ENCODE assay signal across 14 cellular contexts in the genomic region with DNA sequence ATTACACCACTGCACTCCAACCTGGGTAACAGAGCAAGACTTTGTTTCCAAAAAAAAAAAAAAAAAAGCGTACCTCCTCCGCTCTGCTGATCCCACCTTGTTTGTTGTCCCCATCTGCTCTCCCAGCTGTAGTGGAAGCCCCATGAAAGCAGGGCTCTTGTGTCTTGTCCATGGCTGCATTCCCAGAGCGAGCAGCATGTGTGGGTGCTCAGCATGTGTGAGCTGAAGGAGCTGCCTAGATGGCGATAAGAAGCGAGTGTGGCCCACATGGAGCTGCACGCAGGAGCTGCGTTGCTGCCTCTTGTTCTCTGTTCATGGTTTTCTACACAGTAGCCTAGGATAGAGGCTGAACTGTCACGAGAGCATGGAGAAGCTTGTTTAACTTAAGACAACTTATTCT. TPM values are rescaled to one million over a fixed set of nuclear protein-coding genes. Genes with fewer than 3 reads are reported as not detected.
A peak's percentile ranks its signal among the peaks of the same experiment; 100 is the strongest.
DNase-seq lines count a peak whose midpoint lies in the region; ATAC-seq and TF ChIP-seq lines count a peak whose summit lies in the region.
"Had no signal": no experiment of that assay in that cellular context is flagged by ENCODE, and none has a peak within 500 bp of the region (broad histone marks: within the 10 kb centered on the region; RNA-seq: fewer than 3 reads in every experiment).

No MANE protein-coding gene starts in this region.

- no peaks in the 10 kb centered on the region for H3K9me3 Mint-ChIP-seq in activated naive CD8-positive, alpha-beta T cell treated with anti-CD3 and anti-CD28 coated beads, Interleukin-2, amount 10 ng/mL, durations not matched to agents 7 days and 5 days
- no peaks in the 10 kb centered on the region for H3K9me3 Mint-ChIP-seq in activated naive CD8-positive, alpha-beta T cell treated with anti-CD3 and anti-CD28 coated beads for 36 hours
- H3K9me3 Mint-ChIP-seq in activated CD4-positive, alpha-beta memory T cell treated with anti-CD3 and anti-CD28 coated beads, Interleukin-2, amount 10 ng/mL, durations not matched to agents 7 days and 5 days: no peaks in the 10 kb centered on the region
- H3K9me3 Mint-ChIP-seq: CD4-positive, alpha-beta T cell had no signal

- no peak for DNase-seq in activated naive CD8-positive, alpha-beta T cell treated with anti-CD3 and anti-CD28 coated beads, Interleukin-2, amount 10 ng/mL, durations not matched to agents 7 days and 5 days
- no peak for DNase-seq in activated naive CD8-positive, alpha-beta T cell treated with anti-CD3 and anti-CD28 coated beads for 36 hours
- no peak for DNase-seq in IMR-90
- peak; percentile 48 to 73 for DNase-seq in erythroblast (lab: John Stamatoyannopoulos, UW)
- peak; percentile 48 to 56 for DNase-seq in thyroid gland
- no peak for DNase-seq in activated CD4-positive, alpha-beta memory T cell treated with anti-CD3 and anti-CD28 coated beads, Interleukin-2, amount 10 ng/mL, durations not matched to agents 7 days and 5 days
- DNase-seq in stimulated activated CD4-positive, alpha-beta T cell treated with anti-CD3 and anti-CD28 coated beads, Interleukin-15, amount 100 ng/mL, for 24 hours: no peak
- DNase-seq: CD4-positive, alpha-beta T cell; KG1; NCI-H1092; NCI-H345; NCI-H748 treated with DMSO at 0.1 percent for 48 hours; Peyer's patch had no signal

- H3K9me1 ChIP-seq in IMR-90 (ENCODE audit: insufficient read depth, low read length): peaks cover 30% of the 10 kb centered on the region

- no peak overlapping the region for H4K5ac ChIP-seq in IMR-90 (ENCODE audit: low read depth, low read length)

- in situ Hi-C loops in IMR-90 (cut with MboI; ENCODE audit: low sequenced_read_pairs): no loop called here

- no peak overlapping the region for H3K4ac ChIP-seq in IMR-90 (ENCODE audit: low read depth, low read length)

- TF ChIP-seq CTCF in IMR-90 (conservative IDR thresholded peaks at IDR 0.05; ENCODE audit: low read depth, low read length): no peak
- TF ChIP-seq CTCF in thyroid gland (IDR thresholded peaks at IDR 0.05): no peak

- H3K56ac ChIP-seq in IMR-90 (ENCODE audit: extremely low read depth, insufficient read depth, low read length): no peak overlapping the region

- dilution Hi-C loops in IMR-90 (cut with HindIII; ENCODE audit: low sequenced_read_pairs, unreplicated experiment): no loop called here

- H3K79me1 ChIP-seq in IMR-90 (ENCODE audit: low read depth in 1 of 2, low read length in 2 of 2): peaks cover 0 to 26% of the 10 kb centered on the region in 2 experiments; a peak in 2 of 4 replicates

- H3K4me3 ChIP-seq in IMR-90 (ENCODE audit: insufficient read depth, low read depth, low read length) (no peak overlapping the region), thyroid gland (replicated peaks in 1 of 3) (no peak overlapping the region)
- H3K4me3 ChIP-seq: Peyer's patch had no signal

- H3K23ac ChIP-seq in IMR-90 (ENCODE audit: low read depth, low read length): no peak overlapping the region

- H3K4me1 Mint-ChIP-seq in activated naive CD8-positive, alpha-beta T cell treated with anti-CD3 and anti-CD28 coated beads, Interleukin-2, amount 10 ng/mL, durations not matched to agents 7 days and 5 days: peaks cover 49% of the 10 kb centered on the region
- peaks cover 17% of the 10 kb centered on the region for H3K4me1 Mint-ChIP-seq in activated naive CD8-positive, alpha-beta T cell treated with anti-CD3 and anti-CD28 coated beads for 36 hours
- H3K4me1 Mint-ChIP-seq in activated CD4-positive, alpha-beta memory T cell treated with anti-CD3 and anti-CD28 coated beads, Interleukin-2, amount 10 ng/mL, durations not matched to agents 7 days and 5 days: peaks cover 60% of the 10 kb centered on the region

- peak overlapping the region in 1 of 2 experiments; percentile 40; a peak in 1 of 4 replicates for H4K8ac ChIP-seq in IMR-90 (ENCODE audit: low read depth in 2 of 2, low read length in 2 of 2)

- BruUV-seq in IMR-90 (replicated peaks; lab: Mats Ljungman, UMichigan): no TSS peak

- no peak for TF ChIP-seq POLR2A in IMR-90 (IDR thresholded peaks at IDR 0.05; ENCODE audit: low read depth, low read length)
- TF ChIP-seq POLR2A in erythroblast (IDR thresholded peaks at IDR 0.05; ENCODE audit: low read length): no peak
- peak in 1 of 2 donors; percentile 15 for TF ChIP-seq POLR2A in thyroid gland (IDR thresholded peaks at IDR 0.05)

- no peak overlapping the region for H2AFZ ChIP-seq in IMR-90 (replicated peaks; ENCODE audit: low read length, poor library complexity)

- peak overlapping the region; percentile 9 for H3K27ac Mint-ChIP-seq in activated naive CD8-positive, alpha-beta T cell treated with anti-CD3 and anti-CD28 coated beads, Interleukin-2, amount 10 ng/mL, durations not matched to agents 7 days and 5 days
- no peak overlapping the region for H3K27ac Mint-ChIP-seq in activated naive CD8-positive, alpha-beta T cell treated with anti-CD3 and anti-CD28 coated beads for 36 hours
- H3K27ac Mint-ChIP-seq in activated CD4-positive, alpha-beta memory T cell treated with anti-CD3 and anti-CD28 coated beads, Interleukin-2, amount 10 ng/mL, durations not matched to agents 7 days and 5 days: no peak overlapping the region
- H3K27ac Mint-ChIP-seq: B cell; CD4-positive, alpha-beta T cell had no signal

- H3K9me3 ChIP-seq in IMR-90 (ENCODE audit: control insufficient read depth, insufficient read depth, low read length) (no peaks in the 10 kb centered on the region), thyroid gland (no peaks in the 10 kb centered on the region)
- H3K9me3 ChIP-seq: Peyer's patch had no signal

- no peak overlapping the region for H2AK9ac ChIP-seq in IMR-90 (replicated peaks; ENCODE audit: low read depth, low read length, poor library complexity)

- H2BK20ac ChIP-seq in IMR-90 (ENCODE audit: low read depth, low read length): no peak overlapping the region

- no peak overlapping the region for H3K4me3 Mint-ChIP-seq in activated naive CD8-positive, alpha-beta T cell treated with anti-CD3 and anti-CD28 coated beads, Interleukin-2, amount 10 ng/mL, durations not matched to agents 7 days and 5 days
- no peak overlapping the region for H3K4me3 Mint-ChIP-seq in activated naive CD8-positive, alpha-beta T cell treated with anti-CD3 and anti-CD28 coated beads for 36 hours
- H3K4me3 Mint-ChIP-seq in activated CD4-positive, alpha-beta memory T cell treated with anti-CD3 and anti-CD28 coated beads, Interleukin-2, amount 10 ng/mL, durations not matched to agents 7 days and 5 days: no peak overlapping the region
- H3K4me3 Mint-ChIP-seq: B cell; CD4-positive, alpha-beta T cell had no signal

- peaks cover 80% of the 10 kb centered on the region for H4K20me1 ChIP-seq in IMR-90 (ENCODE audit: insufficient read depth, low read length)

- no peak for ATAC-seq in activated naive CD8-positive, alpha-beta T cell treated with anti-CD3 and anti-CD28 coated beads, Interleukin-2, amount 10 ng/mL, durations not matched to agents 7 days and 5 days (ENCODE audit: low read depth)
- no peak for ATAC-seq in IMR-90 (ENCODE audit: low read depth)

- intact Hi-C loops in IMR-90 (cut with micrococcal nuclease) (no loop called here), thyroid gland (cut with DNase I) (no loop called here)

- no peaks in the 10 kb centered on the region for H3K36me3 ChIP-seq in IMR-90 (ENCODE audit: control insufficient read depth, insufficient read depth, low read length)
- no peaks in the 10 kb centered on the region for H3K36me3 ChIP-seq in thyroid gland
- H3K36me3 ChIP-seq: Peyer's patch had no signal

- no peak overlapping the region for H2BK120ac ChIP-seq in IMR-90 (ENCODE audit: low read depth, low read length)

- H3K27me3 ChIP-seq in IMR-90 (ENCODE audit: control insufficient read depth, insufficient read depth, low read length): no peaks in the 10 kb centered on the region
- no peaks in the 10 kb centered on the region for H3K27me3 ChIP-seq in thyroid gland
- H3K27me3 ChIP-seq: Peyer's patch had no signal

- H4K91ac ChIP-seq in IMR-90 (ENCODE audit: insufficient read depth, low read depth, low read length): no peak overlapping the region

- TF ChIP-seq RAD21 in IMR-90 (IDR thresholded peaks at IDR 0.05; ENCODE audit: low read length): no peak

- peaks cover 31% of the 10 kb centered on the region for H3K36me3 Mint-ChIP-seq in activated naive CD8-positive, alpha-beta T cell treated with anti-CD3 and anti-CD28 coated beads, Interleukin-2, amount 10 ng/mL, durations not matched to agents 7 days and 5 days
- peaks cover 40% of the 10 kb centered on the region for H3K36me3 Mint-ChIP-seq in activated naive CD8-positive, alpha-beta T cell treated with anti-CD3 and anti-CD28 coated beads for 36 hours
- peaks cover 42% of the 10 kb centered on the region for H3K36me3 Mint-ChIP-seq in activated CD4-positive, alpha-beta memory T cell treated with anti-CD3 and anti-CD28 coated beads, Interleukin-2, amount 10 ng/mL, durations not matched to agents 7 days and 5 days (ENCODE audit: low read depth)

- H3K14ac ChIP-seq in IMR-90 (replicated peaks; ENCODE audit: low read depth, low read length): 0 out of 2 replicates have a peak overlapping the region, but pooled peaks have one; percentile 19

- H2BK5ac ChIP-seq in IMR-90 (ENCODE audit: low read depth, low read length, poor library complexity, severe bottlenecking): no peak overlapping the region

- no peak overlapping the region for H2AK5ac ChIP-seq in IMR-90 (ENCODE audit: low read depth, low read length)

- CTCF ChIA-PET in IMR-90 (lab: Yijun Ruan, JAX): interaction anchor here (0.5 kb wide), 1 partner anchor 56 kb away, joined by 5 read pairs; no protein-coding TSS in a partner anchor
- CTCF ChIA-PET in activated CD4-positive, alpha-beta memory T cell treated with anti-CD3 and anti-CD28 coated beads, Interleukin-2, amount 10 ng/mL, durations not matched to agents 7 days and 5 days (lab: Charles Lee): interaction anchor here (0.7 to 1.8 kb wide), 4 partner anchors 15 to 99 kb away, joined by 3 to 7 read pairs (median 6); no protein-coding TSS in a partner anchor

- POLR2A ChIA-PET in activated naive CD8-positive, alpha-beta T cell treated with anti-CD3 and anti-CD28 coated beads, Interleukin-2, amount 10 ng/mL, durations not matched to agents 7 days and 5 days (lab: Charles Lee): interaction anchor here (0.6 to 1.2 kb wide), 2 partner anchors 10 to 21 kb away, joined by 3 to 5 read pairs; no protein-coding TSS in a partner anchor
- POLR2A ChIA-PET in IMR-90 (lab: Charles Lee; ENCODE audit: unreplicated experiment): interaction anchor here (0.7 kb wide), 1 partner anchor 297 kb away, joined by 16 read pairs; no protein-coding TSS in a partner anchor
- POLR2A ChIA-PET in activated CD4-positive, alpha-beta memory T cell treated with anti-CD3 and anti-CD28 coated beads, Interleukin-2, amount 10 ng/mL, durations not matched to agents 7 days and 5 days (lab: Charles Lee): interaction anchor here (0.6 to 2.2 kb wide), 4 partner anchors 10 to 194 kb away, joined by 4 to 14 read pairs (median 6); partner anchors contain the start of gene NSD2

- H3K27ac ChIP-seq in IMR-90 (ENCODE audit: insufficient read depth, low read length) (no peak overlapping the region), thyroid gland (peak overlapping the region in 1 of 3 donors; percentile 6)
- H3K27ac ChIP-seq: Peyer's patch had no signal

- H3K4me1 ChIP-seq in IMR-90 (ENCODE audit: control insufficient read depth, insufficient read depth, low read length) (peaks cover 15% of the 10 kb centered on the region), thyroid gland (peaks cover 31 to 37% of the 10 kb centered on the region in 2 donors)

- no peak overlapping the region for H3K9ac ChIP-seq in IMR-90 (ENCODE audit: low read depth, low read length)

- H3K27me3 Mint-ChIP-seq in activated naive CD8-positive, alpha-beta T cell treated with anti-CD3 and anti-CD28 coated beads, Interleukin-2, amount 10 ng/mL, durations not matched to agents 7 days and 5 days: no peaks in the 10 kb centered on the region
- no peaks in the 10 kb centered on the region for H3K27me3 Mint-ChIP-seq in activated naive CD8-positive, alpha-beta T cell treated with anti-CD3 and anti-CD28 coated beads for 36 hours
- no peaks in the 10 kb centered on the region for H3K27me3 Mint-ChIP-seq in activated CD4-positive, alpha-beta memory T cell treated with anti-CD3 and anti-CD28 coated beads, Interleukin-2, amount 10 ng/mL, durations not matched to agents 7 days and 5 days
- H3K27me3 Mint-ChIP-seq: B cell; CD4-positive, alpha-beta T cell had no signal

- no peak overlapping the region for H3K18ac ChIP-seq in IMR-90 (ENCODE audit: low read depth, low read length)

- no peak overlapping the region for H3K4me2 ChIP-seq in IMR-90 (ENCODE audit: low read depth, low read length)

- 83% methylated on average over 3 of the region's 8 CpGs; no CpG with 5 or more reads in 1 of the 2 experiments for WGBS in IMR-90 (ENCODE audit: extremely low coverage in 2 of 2, insufficient read length in 1 of 2), 2 experiments
- 54 to 59% methylated on average over 8 of the region's 8 CpGs for WGBS in thyroid gland, 2 donors

- no peak overlapping the region for H2BK15ac ChIP-seq in IMR-90 (ENCODE audit: low read depth, low read length)

RNA-seq across cellular contexts. Expression of gene NSD2, which starts 12.4 kb away (rescaled TPM):
- total RNA-seq in activated naive CD8-positive, alpha-beta T cell treated with anti-CD3 and anti-CD28 coated beads, Interleukin-2, amount 10 ng/mL, durations not matched to agents 7 days and 5 days: 100 to 1,000 TPM; 218 to 231 TPM
- total RNA-seq in activated naive CD8-positive, alpha-beta T cell treated with anti-CD3 and anti-CD28 coated beads for 36 hours: 100 to 1,000 TPM; 181 to 184 TPM
- 62.2 and 68.1 TPM in 2 replicates for total RNA-seq in IMR-90 (2012; rRNA removed)
- 29.4 and 35.9 TPM in 2 replicates for polyA plus RNA-seq in IMR-90 (2012; rRNA removed)
- polyA plus RNA-seq in IMR-90 (2012; cell fraction: cytosol; rRNA removed): 16.7 and 21.3 TPM in 2 replicates
- 73.1 and 75.4 TPM in 2 replicates for polyA plus RNA-seq in IMR-90 (2012; cell fraction: nucleus; rRNA removed; ENCODE audit: low replicate concordance)
- 10 to 100 TPM; 30.9 to 63.7 (median 40.3) TPM for total RNA-seq in thyroid gland
- total RNA-seq in activated CD4-positive, alpha-beta memory T cell treated with anti-CD3 and anti-CD28 coated beads, Interleukin-2, amount 10 ng/mL, durations not matched to agents 7 days and 5 days: 100 to 1,000 TPM; 235 to 248 TPM

RNA-seq across cellular contexts. Expression of gene LETM1, which starts 27.6 kb away (rescaled TPM):
- 10 to 100 TPM; 44.0 to 45.8 TPM for total RNA-seq in activated naive CD8-positive, alpha-beta T cell treated with anti-CD3 and anti-CD28 coated beads, Interleukin-2, amount 10 ng/mL, durations not matched to agents 7 days and 5 days
- total RNA-seq in activated naive CD8-positive, alpha-beta T cell treated with anti-CD3 and anti-CD28 coated beads for 36 hours: 10 to 100 TPM; 76.6 to 77.3 TPM
- 49.3 and 68.0 TPM in 2 replicates for total RNA-seq in IMR-90 (2012; rRNA removed)
- polyA plus RNA-seq in IMR-90 (2012; rRNA removed): 25.0 and 28.2 TPM in 2 replicates
- 14.8 and 16.4 TPM in 2 replicates for polyA plus RNA-seq in IMR-90 (2012; cell fraction: cytosol; rRNA removed)
- polyA plus RNA-seq in IMR-90 (2012; cell fraction: nucleus; rRNA removed; ENCODE audit: low replicate concordance): 60.7 and 127 TPM in 2 replicates
- 10 to 100 TPM; 30.1 to 58.4 (median 49.0) TPM for total RNA-seq in thyroid gland
- 10 to 100 TPM; 36.6 to 39.3 TPM for total RNA-seq in activated CD4-positive, alpha-beta memory T cell treated with anti-CD3 and anti-CD28 coated beads, Interleukin-2, amount 10 ng/mL, durations not matched to agents 7 days and 5 days

Comparison
In these comparisons a context has a peak if more than half of its experiments do, and no peak if none do; other contexts are left out.
1. DNase-seq: peak in erythroblast (2 of 2) and thyroid gland (2 of 2); none in activated naive CD8-positive, alpha-beta T cell treated with anti-CD3 and anti-CD28 coated beads, Interleukin-2, amount 10 ng/mL, durations not matched to agents 7 days and 5 days (single experiment), activated naive CD8-positive, alpha-beta T cell treated with anti-CD3 and anti-CD28 coated beads for 36 hours (single experiment), IMR-90 (single experiment), activated CD4-positive, alpha-beta memory T cell treated with anti-CD3 and anti-CD28 coated beads, Interleukin-2, amount 10 ng/mL, durations not matched to agents 7 days and 5 days (single experiment) and stimulated activated CD4-positive, alpha-beta T cell treated with anti-CD3 and anti-CD28 coated beads, Interleukin-15, amount 100 ng/mL, for 24 hours (single experiment).